14 cellular contexts compared by ENCODE assay signal in genomic region chr11:107705027-107705426, GRCh38. TPM values are rescaled to one million over a fixed set of nuclear protein-coding genes. Genes with fewer than 3 reads are reported as not detected.
DNase-seq lines count a peak whose midpoint lies in the region; ATAC-seq and TF ChIP-seq lines count a peak whose summit lies in the region.
"Had no signal": no experiment of that assay in that cellular context is flagged by ENCODE, and none has a peak within 500 bp of the region (broad histone marks: within the 10 kb centered on the region; RNA-seq: fewer than 3 reads in every experiment).

No MANE protein-coding gene starts in this region.

- no peaks in the 10 kb centered on the region for H3K36me3 ChIP-seq in PC-3 (ENCODE audit: low read depth, low read length)
- H3K36me3 ChIP-seq: heart left ventricle had no signal

- H3K4me2 ChIP-seq in PC-3 (ENCODE audit: low read length): peak overlapping the region; percentile 45

- TF ChIP-seq CTCF in PC-3 (conservative IDR thresholded peaks at IDR 0.05; ENCODE audit: low read depth, low read length): no peak

- H3K9me3 ChIP-seq in PC-3 (ENCODE audit: low read length): no peaks in the 10 kb centered on the region
- H3K9me3 ChIP-seq: heart left ventricle had no signal

- no peaks in the 10 kb centered on the region for H4K20me1 ChIP-seq in PC-3 (ENCODE audit: low read length)

- H3K27me3 ChIP-seq in PC-3 (ENCODE audit: low read length): 0 out of 2 replicates have a peak, but pooled peaks cover 5% of the 10 kb centered on the region

- CTCF ChIA-PET in PC-3 (lab: Charles Lee): no interaction called here

- H2AFZ ChIP-seq in PC-3 (ENCODE audit: low read length): no peak overlapping the region

- intact Hi-C loops in PC-3 (cut with micrococcal nuclease): no loop called here
- intact Hi-C loops in sciatic nerve (cut with DNase I): no loop called here

- ATAC-seq in PC-3 (peak; percentile 93), sciatic nerve (peak; percentile 22), HG02870 (IDR thresholded peaks at IDR 0.05; ENCODE audit: unreplicated experiment) (no peak)

- peaks cover 32% of the 10 kb centered on the region for H3K4me1 ChIP-seq in PC-3 (ENCODE audit: insufficient read depth, low read length)
- H3K4me1 ChIP-seq: heart left ventricle had no signal

- DNase-seq in GM04503 (ENCODE audit: low read depth): peak; percentile 84
- peak; percentile 98 for DNase-seq in PC-3
- DNase-seq in epithelial cell of prostate (ENCODE audit: low read depth, low spot score): peak; percentile 79
- DNase-seq in sciatic nerve (ENCODE audit: low spot score): no peak
- DNase-seq in activated effector memory CD4-positive, alpha-beta T cell treated with Interleukin-2 at 50 U/mL for 16 hours: no peak
- DNase-seq in Kasumi-1 (lab: John Stamatoyannopoulos, UW): no peak
- no peak for DNase-seq in activated T-cell treated with anti-CD3 and anti-CD28 coated beads for 4 hours
- DNase-seq: activated T-cell treated with anti-CD3 and anti-CD28 coated beads, Interleukin-2, amount 50 U/mL, for 48 hours; heart left ventricle; MM.1S had no signal

- no peaks in the 10 kb centered on the region for H3K79me2 ChIP-seq in PC-3 (ENCODE audit: low read length)

- no peak overlapping the region for H3K4me3 ChIP-seq in PC-3 (ENCODE audit: low read length)
- H3K4me3 ChIP-seq: heart left ventricle, skin epidermis had no signal

- no TSS peak for BruUV-seq in PC-3 (replicated peaks; lab: Mats Ljungman, UMichigan)

- no peak overlapping the region for H3K9ac ChIP-seq in PC-3 (ENCODE audit: low read length)

- peak overlapping the region; percentile 63 for H3K27ac ChIP-seq in PC-3 (ENCODE audit: low read length)
- H3K27ac ChIP-seq in epithelial cell of prostate: peak overlapping the region; percentile 3
- H3K27ac ChIP-seq: heart left ventricle, skin epidermis, VCaP had no signal

- H3F3A ChIP-seq in PC-3 (ENCODE audit: low read length, unreplicated experiment): peaks cover 5% of the 10 kb centered on the region

- POLR2A ChIA-PET in PC-3 (lab: Charles Lee; ENCODE audit: unreplicated experiment): no interaction called here

- 0 out of 2 replicates have a peak, but pooled peaks cover 3% of the 10 kb centered on the region for H3K9me2 ChIP-seq in PC-3 (replicated peaks; ENCODE audit: low read length)

RNA-seq across cellular contexts. Expression of gene SLN, which starts 6.8 kb away (rescaled TPM):
- total RNA-seq in PC-3 (2014; rRNA removed) (0.40 TPM in 1 of 2 replicates, not detected in the other), sciatic nerve (not detected)
- total RNA-seq: mesenteric fat pad had no signal

Comparison
In these comparisons a context has a peak if more than half of its experiments do, and no peak if none do; other contexts are left out.
1. DNase-seq: peak in GM04503 (single experiment), PC-3 (single experiment) and epithelial cell of prostate (single experiment); none in sciatic nerve (single experiment), activated effector memory CD4-positive, alpha-beta T cell treated with Interleukin-2 at 50 U/mL for 16 hours (single experiment), Kasumi-1 (0 of 2) and activated T-cell treated with anti-CD3 and anti-CD28 coated beads for 4 hours (single experiment).